In genomic region chr7:5652118-5652517, GRCh38 we compare ENCODE assay signal across 21 cellular contexts.
"Had no signal": no experiment of that assay in that cellular context is flagged by ENCODE, and none has a peak within 500 bp of the region (broad histone marks: within the 10 kb centered on the region; RNA-seq: fewer than 3 reads in every experiment).

No MANE protein-coding gene starts in this region.

- H3K9me3 Mint-ChIP-seq: activated naive CD8-positive, alpha-beta T cell treated with anti-CD3 and anti-CD28 coated beads, Interleukin-2, amount 10 ng/mL, durations not matched to agents 7 days and 5 days; activated T-cell treated with anti-CD3 and anti-CD28 coated beads, Interleukin-2, amount 50 U/mL, for 24 hours; activated T-helper 17 cell treated with anti-CD3 and anti-CD28 coated beads, Interleukin-2, amount 50 U/mL, for 72 hours; memory B cell; natural killer cell treated with Interleukin-12 subunit alpha and Interleukin-12 subunit beta and Interleukin-15 and Interleukin-18, amount 100 ng/mL, for 72 hours; stimulated activated naive B cell treated with anti-CD40 and anti-IgM and Interleukin-4, amounts not matched to agents 10 μg/mL and 1 μg/mL and 100 μg/mL, for 72 hours had no signal

- H3K4me1 Mint-ChIP-seq: activated T-helper 17 cell treated with anti-CD3 and anti-CD28 coated beads, Interleukin-2, amount 50 U/mL, for 72 hours; memory B cell had no signal

- H3K9me3 ChIP-seq: gastroesophageal sphincter, heart left ventricle, right lobe of liver, thyroid gland had no signal

- ATAC-seq: activated T-helper 17 cell treated with anti-CD3 and anti-CD28 coated beads, Interleukin-2, amount 50 U/mL, for 72 hours; gastroesophageal sphincter; heart left ventricle; natural killer cell treated with Interleukin-12 subunit alpha and Interleukin-12 subunit beta and Interleukin-15 and Interleukin-18, amount 100 ng/mL, for 72 hours; right lobe of liver; stimulated activated naive B cell treated with anti-CD40 and anti-IgM and Interleukin-4, amounts not matched to agents 10 μg/mL and 1 μg/mL and 100 μg/mL, for 72 hours had no signal

- H3K27me3 Mint-ChIP-seq: activated naive CD8-positive, alpha-beta T cell treated with anti-CD3 and anti-CD28 coated beads, Interleukin-2, amount 10 ng/mL, durations not matched to agents 7 days and 5 days; activated T-cell treated with anti-CD3 and anti-CD28 coated beads, Interleukin-2, amount 50 U/mL, for 24 hours; activated T-helper 17 cell treated with anti-CD3 and anti-CD28 coated beads, Interleukin-2, amount 50 U/mL, for 72 hours; memory B cell; natural killer cell treated with Interleukin-12 subunit alpha and Interleukin-12 subunit beta and Interleukin-15 and Interleukin-18, amount 100 ng/mL, for 72 hours; stimulated activated naive B cell treated with anti-CD40 and anti-IgM and Interleukin-4, amounts not matched to agents 10 μg/mL and 1 μg/mL and 100 μg/mL, for 72 hours had no signal

- H3K4me3 Mint-ChIP-seq: activated naive CD8-positive, alpha-beta T cell treated with anti-CD3 and anti-CD28 coated beads, Interleukin-2, amount 10 ng/mL, durations not matched to agents 7 days and 5 days; activated T-cell treated with anti-CD3 and anti-CD28 coated beads, Interleukin-2, amount 50 U/mL, for 24 hours; activated T-helper 17 cell treated with anti-CD3 and anti-CD28 coated beads, Interleukin-2, amount 50 U/mL, for 72 hours; memory B cell; natural killer cell treated with Interleukin-12 subunit alpha and Interleukin-12 subunit beta and Interleukin-15 and Interleukin-18, amount 100 ng/mL, for 72 hours; stimulated activated naive B cell treated with anti-CD40 and anti-IgM and Interleukin-4, amounts not matched to agents 10 μg/mL and 1 μg/mL and 100 μg/mL, for 72 hours had no signal

- H3K4me1 ChIP-seq: right lobe of liver, thyroid gland had no signal

- H3K4me3 ChIP-seq: cardiac muscle cell, gastroesophageal sphincter, heart left ventricle, right lobe of liver, SK-N-MC, thyroid gland had no signal

- H3K27ac Mint-ChIP-seq: activated naive CD8-positive, alpha-beta T cell treated with anti-CD3 and anti-CD28 coated beads, Interleukin-2, amount 10 ng/mL, durations not matched to agents 7 days and 5 days; activated T-cell treated with anti-CD3 and anti-CD28 coated beads, Interleukin-2, amount 50 U/mL, for 24 hours; activated T-helper 17 cell treated with anti-CD3 and anti-CD28 coated beads, Interleukin-2, amount 50 U/mL, for 72 hours; memory B cell; natural killer cell treated with Interleukin-12 subunit alpha and Interleukin-12 subunit beta and Interleukin-15 and Interleukin-18, amount 100 ng/mL, for 72 hours; stimulated activated naive B cell treated with anti-CD40 and anti-IgM and Interleukin-4, amounts not matched to agents 10 μg/mL and 1 μg/mL and 100 μg/mL, for 72 hours had no signal

- H3K27ac ChIP-seq: cardiac muscle cell, epithelial cell of prostate, gastroesophageal sphincter, heart left ventricle, right lobe of liver, thyroid gland, VCaP had no signal

- H3K27me3 ChIP-seq: cardiac muscle cell, gastroesophageal sphincter, heart left ventricle, right lobe of liver, thyroid gland had no signal

- DNase-seq: activated CD4-positive, alpha-beta T cell treated with anti-CD3 and anti-CD28 coated beads for 1 hour; activated CD8-positive, alpha-beta memory T cell treated with anti-CD3 and anti-CD28 coated beads, Interleukin-2, amount 50 U/mL, for 4 hours; activated naive CD8-positive, alpha-beta T cell treated with anti-CD3 and anti-CD28 coated beads, Interleukin-2, amount 10 ng/mL, durations not matched to agents 7 days and 5 days; activated T-cell treated with anti-CD3 and anti-CD28 coated beads, Interleukin-2, amount 50 U/mL, for 24 hours; amygdala; left cardiac atrium; nucleus accumbens; right lobe of liver; small intestine; stimulated activated CD4-positive, alpha-beta T cell treated with anti-CD3 and anti-CD28 coated beads, Interleukin-15, amount 100 ng/mL, for 24 hours; stimulated activated naive B cell treated with anti-CD40 and anti-IgM and Interleukin-4, amounts not matched to agents 10 μg/mL and 1 μg/mL and 100 μg/mL, for 72 hours; thyroid gland had no signal
